1 cellular context compared by ENCODE assay signal in the genomic region with DNA sequence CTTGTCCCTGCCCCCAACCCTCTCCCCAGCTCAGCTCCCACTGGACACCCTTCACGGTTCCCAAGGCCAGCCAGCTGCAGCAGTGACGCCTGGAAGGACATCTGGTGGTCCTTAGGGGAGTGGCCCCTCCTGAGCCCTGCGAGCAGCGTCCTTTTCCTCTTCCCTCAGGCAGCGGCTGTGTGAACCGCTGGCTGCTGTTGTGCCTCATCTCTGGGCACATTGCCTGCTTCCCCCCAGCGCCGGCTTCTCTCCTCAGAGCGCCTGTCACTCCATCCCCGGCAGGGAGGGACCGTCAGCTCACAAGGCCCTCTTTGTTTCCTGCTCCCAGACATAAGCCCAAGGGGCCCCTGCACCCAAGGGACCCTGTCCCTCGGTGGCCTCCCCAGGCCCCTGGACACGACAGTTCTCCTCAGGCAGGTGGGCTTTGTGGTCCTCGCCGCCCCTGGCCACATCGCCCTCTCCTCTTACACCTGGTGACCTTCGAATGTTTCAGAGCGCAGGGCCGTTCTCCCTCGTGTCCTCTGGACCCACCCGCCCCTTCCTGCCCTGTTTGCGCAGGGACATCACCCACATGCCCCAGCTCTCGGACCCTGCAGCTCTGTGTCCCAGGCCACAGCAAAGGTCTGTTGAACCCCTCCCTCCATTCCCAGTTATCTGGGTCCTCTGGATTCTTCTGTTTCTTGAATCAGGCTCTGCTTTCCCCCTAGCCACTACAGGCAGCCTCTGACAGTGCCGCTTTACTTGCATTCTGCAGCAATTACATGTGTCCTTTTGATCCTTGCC.
TF ChIP-seq lines count a peak whose summit lies in the region.

No MANE protein-coding gene starts in this region.

TF ChIP-seq in HEK293, 187 proteins besides CTCF, POLR2A, EP300 and RAD21 (continued from another document):
- TF ChIP-seq ZNF654 (tag by site-specific recombination; IDR thresholded peaks at IDR 0.05; ENCODE audit: low read depth): no peak
